ENCODE assay signal across 14 cellular contexts in genomic region chr7:115010436-115010810, GRCh38.
DNase-seq lines count a peak whose midpoint lies in the region; ATAC-seq and FAIRE-seq lines count a peak whose summit lies in the region.
"Had no signal": no experiment of that assay in that cellular context is flagged by ENCODE, and none has a peak within 500 bp of the region (broad histone marks: within the 10 kb centered on the region; RNA-seq: fewer than 3 reads in every experiment).

No MANE protein-coding gene starts in this region.

- POLR2A ChIA-PET in T-cell (lab: Charles Lee): interaction anchor here in 1 of 2 donors (0.6 kb wide), 2 partner anchors 10 to 1455 kb away, joined by 3 read pairs; no protein-coding TSS in a partner anchor

- peak overlapping the region; percentile 93 for H3K27ac Mint-ChIP-seq in activated CD8-positive, alpha-beta memory T cell treated with anti-CD3 and anti-CD28 coated beads, Interleukin-2, amount 10 ng/mL, durations not matched to agents 7 days and 5 days
- peak overlapping the region; percentile 46 to 90 for H3K27ac Mint-ChIP-seq in T-cell

- H3K4me1 Mint-ChIP-seq in activated CD8-positive, alpha-beta memory T cell treated with anti-CD3 and anti-CD28 coated beads, Interleukin-2, amount 10 ng/mL, durations not matched to agents 7 days and 5 days: peaks cover 79% of the 10 kb centered on the region
- H3K4me1 Mint-ChIP-seq in T-cell: peaks cover 77 to 86% (median 86%) of the 10 kb centered on the region in 3 donors

- no peak for DNase-seq in activated CD8-positive, alpha-beta memory T cell treated with anti-CD3 and anti-CD28 coated beads, Interleukin-2, amount 10 ng/mL, durations not matched to agents 7 days and 5 days
- no peak for DNase-seq in activated CD8-positive, alpha-beta memory T cell treated with anti-CD3 and anti-CD28 coated beads, Interleukin-2, amount 50 U/mL, for 4 hours
- DNase-seq in T-cell (no peak), NCI-H2171 (lab: John Stamatoyannopoulos, UW) (no peak), NCI-H774 (lab: John Stamatoyannopoulos, UW) (no peak)
- DNase-seq: Calu3, GOT3, KBM-7, NCI-H1048, NCI-H345 had no signal

- peak overlapping the region; percentile 73 for H3K27ac ChIP-seq in subcutaneous abdominal adipose tissue (ENCODE audit: low read depth, low read length)
- H3K27ac ChIP-seq: C4-2B had no signal

- H3K4me3 ChIP-seq in subcutaneous abdominal adipose tissue (ENCODE audit: low read depth in 1 of 5, low read length in 5 of 5): no peak overlapping the region

- no peaks in the 10 kb centered on the region for H3K27me3 Mint-ChIP-seq in activated CD8-positive, alpha-beta memory T cell treated with anti-CD3 and anti-CD28 coated beads, Interleukin-2, amount 10 ng/mL, durations not matched to agents 7 days and 5 days
- no peaks in the 10 kb centered on the region for H3K27me3 Mint-ChIP-seq in T-cell

- ATAC-seq in activated CD8-positive, alpha-beta memory T cell treated with anti-CD3 and anti-CD28 coated beads, Interleukin-2, amount 10 ng/mL, durations not matched to agents 7 days and 5 days: peak; percentile 24
- no peak for ATAC-seq in T-cell (replicated peaks in 1 of 4)
- no peak for ATAC-seq in HG02571 (IDR thresholded peaks at IDR 0.05; ENCODE audit: unreplicated experiment)

- no peaks in the 10 kb centered on the region for H3K9me3 ChIP-seq in subcutaneous abdominal adipose tissue (ENCODE audit: control insufficient read depth in 5 of 5, low read length in 5 of 5)

- no peak overlapping the region for H3K4me3 Mint-ChIP-seq in activated CD8-positive, alpha-beta memory T cell treated with anti-CD3 and anti-CD28 coated beads, Interleukin-2, amount 10 ng/mL, durations not matched to agents 7 days and 5 days
- H3K4me3 Mint-ChIP-seq in T-cell: peak overlapping the region in 1 of 3 donors; percentile 75

- H3K9me3 Mint-ChIP-seq in activated CD8-positive, alpha-beta memory T cell treated with anti-CD3 and anti-CD28 coated beads, Interleukin-2, amount 10 ng/mL, durations not matched to agents 7 days and 5 days (ENCODE audit: low read depth): no peaks in the 10 kb centered on the region
- H3K9me3 Mint-ChIP-seq in T-cell: peaks cover 0 to 3% (median 0%) of the 10 kb centered on the region in 3 donors

- peak; percentile 73 for FAIRE-seq in endometrium (lab: Jason Lieb, UNC)

- peaks cover 51% of the 10 kb centered on the region for H3K36me3 Mint-ChIP-seq in activated CD8-positive, alpha-beta memory T cell treated with anti-CD3 and anti-CD28 coated beads, Interleukin-2, amount 10 ng/mL, durations not matched to agents 7 days and 5 days
- H3K36me3 Mint-ChIP-seq in T-cell: peaks cover 41% of the 10 kb centered on the region

- peaks cover 3 to 51% (median 35%) of the 10 kb centered on the region in 5 donors for H3K4me1 ChIP-seq in subcutaneous abdominal adipose tissue (ENCODE audit: control insufficient read depth in 5 of 5, insufficient read depth in 5 of 5, low read length in 5 of 5)

- H3K9ac ChIP-seq in subcutaneous abdominal adipose tissue (ENCODE audit: low read length in 5 of 5): peak overlapping the region in 1 of 5 donors; percentile 56

- CTCF ChIA-PET in activated CD8-positive, alpha-beta memory T cell treated with anti-CD3 and anti-CD28 coated beads, Interleukin-2, amount 10 ng/mL, durations not matched to agents 7 days and 5 days (lab: Charles Lee): no interaction called here
- CTCF ChIA-PET in T-cell (lab: Charles Lee): no interaction called here

- peaks cover 2 to 9% (median 5%) of the 10 kb centered on the region in 5 donors for H3K36me3 ChIP-seq in subcutaneous abdominal adipose tissue (ENCODE audit: control insufficient read depth in 5 of 5, insufficient read depth in 5 of 5, low read length in 5 of 5)

- H3K27me3 ChIP-seq in subcutaneous abdominal adipose tissue (ENCODE audit: control insufficient read depth in 5 of 5, insufficient read depth in 4 of 5, low read length in 5 of 5): no peaks in the 10 kb centered on the region
